ENCODE assay signal across 1 cellular context in the genomic region with DNA sequence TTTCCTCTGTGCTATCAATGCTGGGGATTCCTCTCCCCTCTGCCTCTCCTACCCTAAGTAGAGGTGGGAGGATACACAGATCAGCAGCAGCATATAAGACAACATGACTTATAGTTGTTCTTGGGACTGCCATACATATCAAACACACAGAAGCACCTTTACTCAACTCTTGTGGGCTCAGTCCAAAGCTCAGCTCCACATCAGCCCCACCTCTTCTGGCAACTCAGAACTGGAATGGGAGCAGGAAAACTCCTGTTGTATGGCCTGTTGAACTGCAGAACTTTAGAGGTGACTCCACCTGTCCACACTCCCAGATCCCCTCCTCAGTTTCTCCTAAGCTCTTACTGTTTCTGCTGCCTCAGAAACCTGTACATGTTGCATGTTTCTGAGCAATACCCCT.
TF ChIP-seq lines count a peak whose summit lies in the region.

No MANE protein-coding gene starts in this region.

TF ChIP-seq in HepG2, 621 proteins besides CTCF, POLR2A, EP300 and RAD21 (continued from another document):
- TF ChIP-seq, protein P1, sequence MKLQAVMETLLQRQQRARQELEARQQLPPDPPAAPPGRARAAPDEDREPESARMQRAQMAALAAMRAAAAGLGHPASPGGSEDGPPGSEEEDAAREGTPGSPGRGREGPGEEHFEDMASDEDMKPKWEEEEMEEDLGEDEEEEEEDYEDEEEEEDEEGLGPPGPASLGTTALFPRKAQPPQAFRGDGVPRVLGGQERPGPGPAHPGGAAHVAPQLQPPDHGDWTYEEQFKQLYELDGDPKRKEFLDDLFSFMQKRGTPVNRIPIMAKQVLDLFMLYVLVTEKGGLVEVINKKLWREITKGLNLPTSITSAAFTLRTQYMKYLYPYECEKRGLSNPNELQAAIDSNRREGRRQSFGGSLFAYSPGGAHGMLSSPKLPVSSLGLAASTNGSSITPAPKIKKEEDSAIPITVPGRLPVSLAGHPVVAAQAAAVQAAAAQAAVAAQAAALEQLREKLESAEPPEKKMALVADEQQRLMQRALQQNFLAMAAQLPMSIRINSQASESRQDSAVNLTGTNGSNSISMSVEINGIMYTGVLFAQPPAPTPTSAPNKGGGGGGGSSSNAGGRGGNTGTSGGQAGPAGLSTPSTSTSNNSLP (IDR thresholded peaks at IDR 0.05; ENCODE audit: low read depth, low read length) = no peak
- TF ChIP-seq, protein P2, sequence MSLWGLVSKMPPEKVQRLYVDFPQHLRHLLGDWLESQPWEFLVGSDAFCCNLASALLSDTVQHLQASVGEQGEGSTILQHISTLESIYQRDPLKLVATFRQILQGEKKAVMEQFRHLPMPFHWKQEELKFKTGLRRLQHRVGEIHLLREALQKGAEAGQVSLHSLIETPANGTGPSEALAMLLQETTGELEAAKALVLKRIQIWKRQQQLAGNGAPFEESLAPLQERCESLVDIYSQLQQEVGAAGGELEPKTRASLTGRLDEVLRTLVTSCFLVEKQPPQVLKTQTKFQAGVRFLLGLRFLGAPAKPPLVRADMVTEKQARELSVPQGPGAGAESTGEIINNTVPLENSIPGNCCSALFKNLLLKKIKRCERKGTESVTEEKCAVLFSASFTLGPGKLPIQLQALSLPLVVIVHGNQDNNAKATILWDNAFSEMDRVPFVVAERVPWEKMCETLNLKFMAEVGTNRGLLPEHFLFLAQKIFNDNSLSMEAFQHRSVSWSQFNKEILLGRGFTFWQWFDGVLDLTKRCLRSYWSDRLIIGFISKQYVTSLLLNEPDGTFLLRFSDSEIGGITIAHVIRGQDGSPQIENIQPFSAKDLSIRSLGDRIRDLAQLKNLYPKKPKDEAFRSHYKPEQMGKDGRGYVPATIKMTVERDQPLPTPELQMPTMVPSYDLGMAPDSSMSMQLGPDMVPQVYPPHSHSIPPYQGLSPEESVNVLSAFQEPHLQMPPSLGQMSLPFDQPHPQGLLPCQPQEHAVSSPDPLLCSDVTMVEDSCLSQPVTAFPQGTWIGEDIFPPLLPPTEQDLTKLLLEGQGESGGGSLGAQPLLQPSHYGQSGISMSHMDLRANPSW (CRISPR knock-in tag; IDR thresholded peaks at IDR 0.05; ENCODE audit: borderline replicate concordance) = no peak
- TF ChIP-seq RAD51 (IDR thresholded peaks at IDR 0.05; ENCODE audit: borderline replicate concordance) = no peak
- 0 out of 2 replicates have a peak, but pooled peaks have one; percentile 20 for TF ChIP-seq HNF4A (CRISPR knock-in tag; IDR thresholded peaks at IDR 0.05)
- TF ChIP-seq SP5 (CRISPR knock-in tag; IDR thresholded peaks at IDR 0.05; ENCODE audit: borderline replicate concordance, low read depth) = no peak
- no peak for TF ChIP-seq ZNF496 (CRISPR knock-in tag; IDR thresholded peaks at IDR 0.05; ENCODE audit: insufficient replicate concordance)
- TF ChIP-seq ZNF468 (CRISPR knock-in tag; IDR thresholded peaks at IDR 0.05) = no peak
